In the genomic region with DNA sequence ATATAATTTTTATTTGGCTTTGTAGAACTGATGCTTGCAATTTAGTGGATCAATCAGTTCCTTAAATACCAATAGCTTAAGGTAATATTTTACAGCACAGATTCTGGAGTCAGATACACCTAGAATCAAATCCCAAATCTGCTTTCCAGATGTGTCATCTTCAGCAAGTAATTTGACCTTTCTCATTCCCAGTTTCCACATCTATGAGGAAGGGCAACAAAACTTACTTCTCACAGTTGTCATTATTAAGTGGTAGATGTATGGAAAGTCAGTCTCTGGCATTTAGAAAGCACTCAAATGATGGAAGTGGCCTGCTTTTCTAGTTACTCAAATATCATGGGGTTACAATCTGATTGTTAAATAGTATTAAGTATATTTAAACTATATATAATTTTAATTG, we compare ENCODE assay signal across 30 cellular contexts.
"Had no signal": no experiment of that assay in that cellular context is flagged by ENCODE, and none has a peak within 500 bp of the region (broad histone marks: within the 10 kb centered on the region; RNA-seq: fewer than 3 reads in every experiment).

No MANE protein-coding gene starts in this region.

- ATAC-seq: activated CD8-positive, alpha-beta T cell treated with anti-CD3 and anti-CD28 coated beads for 36 hours; activated T-cell treated with anti-CD3 and anti-CD28 coated beads, Interleukin-2, amount 50 U/mL, for 72 hours; activated T-helper 17 cell treated with anti-CD3 and anti-CD28 coated beads, Interleukin-2, amount 50 U/mL, for 72 hours; body of pancreas; K562 had no signal

- H3K27ac ChIP-seq: body of pancreas, breast epithelium, SJCRH30, SK-N-MC had no signal

- FAIRE-seq: K562 had no signal

- H3K27me3 ChIP-seq: body of pancreas, breast epithelium, MG63, SJCRH30 had no signal

- DNase-seq: activated CD4-positive, alpha-beta T cell treated with anti-CD3 and anti-CD28 coated beads, Interleukin-2, amount 10 ng/mL, durations not matched to agents 24 days and 14 days; activated CD4-positive, alpha-beta T cell treated with anti-CD3 and anti-CD28 coated beads, Interleukin-2, amount 50 U/mL, for 4 hours; activated CD8-positive, alpha-beta T cell treated with anti-CD3 and anti-CD28 coated beads for 36 hours; activated effector memory CD4-positive, alpha-beta T cell treated with anti-CD3 and anti-CD28 coated beads, Interleukin-2, amount 50 U/mL, for 16 hours; activated naive CD4-positive, alpha-beta T cell; activated naive CD4-positive, alpha-beta T cell treated with anti-CD3 and anti-CD28 coated beads, Interleukin-2, amount 50 U/mL, for 16 hours; activated naive CD8-positive, alpha-beta T cell treated with anti-CD3 and anti-CD28 coated beads for 36 hours; activated T-cell treated with anti-CD3 and anti-CD28 coated beads, Interleukin-2, amount 50 U/mL, for 1 hour; activated T-cell treated with anti-CD3 and anti-CD28 coated beads, Interleukin-2, amount 50 U/mL, for 72 hours; amniotic stem cell; aorta; body of pancreas; MG63; NCI-H1048; NCI-H1105 treated with DMSO at 0.1 percent for 48 hours; NCI-H1436; NCI-H1694; NCI-H1930; NCI-H2081 treated with DMSO at 0.1 percent for 48 hours; NCI-H345; NCI-H524 treated with DMSO at 0.1 percent for 48 hours; NCI-H748 treated with DMSO at 0.1 percent for 48 hours; NK-92 treated with Interleukin-12 subunit alpha and Interleukin-12 subunit beta, amount 100 ng/mL, for 24 hours; SHP77; SJCRH30; T1000 had no signal

- H3K4me1 ChIP-seq: body of pancreas, breast epithelium, SJCRH30 had no signal

- H3K9me3 ChIP-seq: body of pancreas, MG63, SJCRH30 had no signal

- H3K36me3 ChIP-seq: MG63, SJCRH30 had no signal

- H3K4me3 ChIP-seq: body of pancreas, breast epithelium, K562, MG63, SJCRH30, SK-N-MC had no signal
